ENCODE assay signal across 30 cellular contexts in genomic region chr12:97711392-97711791, GRCh38.
"Had no signal": no experiment of that assay in that cellular context is flagged by ENCODE, and none has a peak within 500 bp of the region (broad histone marks: within the 10 kb centered on the region; RNA-seq: fewer than 3 reads in every experiment).

No MANE protein-coding gene starts in this region.

- H3K36me3 ChIP-seq: ascending aorta, cardiac muscle cell had no signal

- H3K9me3 ChIP-seq: ascending aorta had no signal

- H3K4me3 ChIP-seq: ascending aorta, cardiac muscle cell had no signal

- ATAC-seq: activated CD8-positive, alpha-beta memory T cell treated with anti-CD3 and anti-CD28 coated beads, Interleukin-2, amount 10 ng/mL, durations not matched to agents 7 days and 5 days; activated CD8-positive, alpha-beta T cell treated with anti-CD3 and anti-CD28 coated beads, Interleukin-2, amount 10 ng/mL, durations not matched to agents 7 days and 5 days; activated naive CD8-positive, alpha-beta T cell treated with anti-CD3 and anti-CD28 coated beads, Interleukin-2, amount 50 U/mL, for 24 hours had no signal

- H3K27ac ChIP-seq: ascending aorta, cardiac muscle cell, VCaP had no signal

- H3K4me1 ChIP-seq: ascending aorta had no signal

- FAIRE-seq: bronchial epithelial cell, TTC549 had no signal

- DNase-seq: activated B cell treated with CpG ODN at 0.5 μM for 24 hours; activated CD4-positive, alpha-beta memory T cell treated with anti-CD3 and anti-CD28 coated beads, Interleukin-2, amount 10 ng/mL, durations not matched to agents 7 days and 5 days; activated CD4-positive, alpha-beta T cell treated with anti-CD3 and anti-CD28 coated beads for 48 hours; activated CD4-positive, alpha-beta T cell treated with anti-CD3 and anti-CD28 coated beads, Interleukin-2, amount 10 ng/mL, durations not matched to agents 7 days and 5 days; activated CD4-positive, alpha-beta T cell treated with anti-CD3 and anti-CD28 coated beads, Interleukin-2, amount 50 U/mL, for 48 hours; activated CD4-positive, CD25-positive, alpha-beta regulatory T cell treated with anti-CD3 and anti-CD28 coated beads, Interleukin-2, amount 50 U/mL, for 72 hours; activated CD8-positive, alpha-beta memory T cell treated with anti-CD3 and anti-CD28 coated beads for 24 hours; activated CD8-positive, alpha-beta memory T cell treated with anti-CD3 and anti-CD28 coated beads, Interleukin-2, amount 10 ng/mL, durations not matched to agents 7 days and 5 days; activated CD8-positive, alpha-beta memory T cell treated with anti-CD3 and anti-CD28 coated beads, Interleukin-2, amount 50 U/mL, for 48 hours; activated CD8-positive, alpha-beta T cell treated with anti-CD3 and anti-CD28 coated beads, Interleukin-2, amount 10 ng/mL, durations not matched to agents 7 days and 5 days; activated effector memory CD4-positive, alpha-beta T cell treated with Interleukin-2 at 50 U/mL for 16 hours; activated gamma-delta T cell; activated naive CD4-positive, alpha-beta T cell treated with anti-CD3 and anti-CD28 coated beads, Interleukin-2, amount 10 ng/mL, durations not matched to agents 7 days and 5 days; activated naive CD4-positive, alpha-beta T cell treated with Interleukin-2 at 50 U/mL for 16 hours; activated naive CD8-positive, alpha-beta T cell treated with anti-CD3 and anti-CD28 coated beads, Interleukin-2, amount 10 ng/mL, durations not matched to agents 7 days and 5 days; activated naive CD8-positive, alpha-beta T cell treated with anti-CD3 and anti-CD28 coated beads, Interleukin-2, amount 50 U/mL, for 24 hours; activated T-cell treated with anti-CD3 and anti-CD28 coated beads, Interleukin-2, amount 50 U/mL, for 24 hours; activated T-cell treated with anti-CD3 and anti-CD28 coated beads, Interleukin-2, amount 50 U/mL, for 48 hours; amygdala; anterior cingulate cortex; caudate nucleus; cerebellar nuclear complex; T-helper 1 cell; T-helper 2 cell; T-helper 9 cell had no signal

- H3K27me3 ChIP-seq: ascending aorta, cardiac muscle cell had no signal
